In genomic region chr7:131556055-131556911, GRCh38 we compare ENCODE assay signal across 8 cellular contexts. TPM values are rescaled to one million over a fixed set of nuclear protein-coding genes. Genes with fewer than 3 reads are reported as not detected.
DNase-seq lines count a peak whose midpoint lies in the region; ATAC-seq and TF ChIP-seq lines count a peak whose summit lies in the region.

Gene PODXL, minus strand, starts transcription at chr7:131556628. Its CDS starts 269 bp downstream, at chr7:131556359.

- H3K4me1 Mint-ChIP-seq in activated naive CD8-positive, alpha-beta T cell (ENCODE audit: low read depth) = peaks cover 14% of the 10 kb centered on the region
- H3K4me1 Mint-ChIP-seq in osteocyte (ENCODE audit: unreplicated experiment) = peaks cover 45% of the 10 kb centered on the region

- H3K36me3 ChIP-seq in upper lobe of right lung = no peaks in the 10 kb centered on the region

- H3K9me3 Mint-ChIP-seq in activated naive CD8-positive, alpha-beta T cell (ENCODE audit: low read depth) = no peaks in the 10 kb centered on the region
- no peaks in the 10 kb centered on the region for H3K9me3 Mint-ChIP-seq in osteocyte (ENCODE audit: unreplicated experiment)

- H3K27me3 ChIP-seq in upper lobe of right lung = no peaks in the 10 kb centered on the region

- DNase-seq in DMS79 (lab: John Stamatoyannopoulos, UW) (peak; percentile 37), SK-N-DZ (ENCODE audit: low spot score) (peak; percentile 60), Right ventricle myocardium superior (peak; percentile 89), osteocyte (ENCODE audit: extremely low spot score, unreplicated experiment) (no peak), upper lobe of right lung (peak; percentile 89)
- no peak for DNase-seq in Jurkat, Clone E6-1 (ENCODE audit: low read depth, low spot score)

- TF ChIP-seq CTCF in osteocyte (IDR thresholded peaks at IDR 0.05) = no peak
- no peak for TF ChIP-seq CTCF in upper lobe of right lung (IDR thresholded peaks at IDR 0.05)

- H3K4me3 Mint-ChIP-seq in activated naive CD8-positive, alpha-beta T cell = peak within 1 kb of the TSS; percentile 83
- peak within 1 kb of the TSS; percentile 77 for H3K4me3 Mint-ChIP-seq in osteocyte (ENCODE audit: unreplicated experiment)

- H3K27ac Mint-ChIP-seq in activated naive CD8-positive, alpha-beta T cell = no peak within 1 kb of the TSS
- no peak within 1 kb of the TSS for H3K27ac Mint-ChIP-seq in osteocyte (ENCODE audit: unreplicated experiment)

- no peaks in the 10 kb centered on the region for H3K36me3 Mint-ChIP-seq in activated naive CD8-positive, alpha-beta T cell
- H3K36me3 Mint-ChIP-seq in osteocyte (ENCODE audit: unreplicated experiment) = no peaks in the 10 kb centered on the region

- H3K4me1 ChIP-seq in upper lobe of right lung = peaks cover 17% of the 10 kb centered on the region

- ATAC-seq in GM21619 (IDR thresholded peaks at IDR 0.05; ENCODE audit: unreplicated experiment) (peak; percentile 81), Right ventricle myocardium superior (ENCODE audit: poor library complexity) (peak; percentile 91), upper lobe of right lung (peak; percentile 92)

- peaks cover 32% of the 10 kb centered on the region for H3K27me3 Mint-ChIP-seq in activated naive CD8-positive, alpha-beta T cell
- peaks cover 8% of the 10 kb centered on the region for H3K27me3 Mint-ChIP-seq in osteocyte (ENCODE audit: unreplicated experiment)

- H3K9me3 ChIP-seq in upper lobe of right lung = no peaks in the 10 kb centered on the region

- peak within 1 kb of the TSS; percentile 50 for H3K4me3 ChIP-seq in Jurkat, Clone E6-1 (ENCODE audit: low read length)
- H3K4me3 ChIP-seq in upper lobe of right lung = peak within 1 kb of the TSS; percentile 75

- H3K27ac ChIP-seq in upper lobe of right lung = peak within 1 kb of the TSS; percentile 74

- intact Hi-C loops in Right ventricle myocardium superior (cut with DNase I) (no loop called here), upper lobe of right lung (cut with DNase I) (no loop called here)

RNA-seq across cellular contexts. Expression of gene PODXL, which starts in this region (rescaled TPM):
- polyA plus RNA-seq in Jurkat, Clone E6-1 (2012; ENCODE audit: insufficient read depth, insufficient read length) = 12.0 TPM
- 7.7 and 9.2 TPM in 2 replicates for polyA plus RNA-seq in SK-N-DZ (2014; cell fraction: cytosol; rRNA removed)
- 9.1 and 12.6 TPM in 2 replicates for polyA plus RNA-seq in SK-N-DZ (2014; cell fraction: nucleus; rRNA removed)
- total RNA-seq in Right ventricle myocardium superior = 57.1 TPM
- total RNA-seq in osteocyte = 21.2 and 23.9 TPM in 2 replicates
- 99.9 TPM for total RNA-seq in upper lobe of right lung

Comparison
In these comparisons a context has a peak if more than half of its experiments do, and no peak if none do; other contexts are left out.
1. DNase-seq: peak in DMS79 (single experiment), SK-N-DZ (single experiment), Right ventricle myocardium superior (single experiment) and upper lobe of right lung (single experiment); none in Jurkat, Clone E6-1 (single experiment) and osteocyte (single experiment).
2. Peak in every context shown above with its lines, with median percentiles within 50 percentile points of each other: ATAC-seq.